2 cellular contexts compared by ENCODE assay signal in genomic region chr14:25136811-25137210, GRCh38.
TF ChIP-seq lines count a peak whose summit lies in the region.

No MANE protein-coding gene starts in this region.

TF ChIP-seq in GM23338, 12 proteins besides CTCF, POLR2A, EP300 and RAD21 (continued from another document):
- TF ChIP-seq ZNF462 (CRISPR knock-in tag; IDR thresholded peaks at IDR 0.05): no peak
- no peak for TF ChIP-seq POLR2AphosphoS5 (IDR thresholded peaks at IDR 0.05; ENCODE audit: low read depth)
- TF ChIP-seq ZNF331 (CRISPR knock-in tag; IDR thresholded peaks at IDR 0.05; ENCODE audit: low read depth): no peak
- no peak for TF ChIP-seq ETS1 (IDR thresholded peaks at IDR 0.05)
- no peak for TF ChIP-seq STAT1 (IDR thresholded peaks at IDR 0.05; ENCODE audit: unreplicated experiment)
- TF ChIP-seq REST (IDR thresholded peaks at IDR 0.05; ENCODE audit: unreplicated experiment): no peak
- no peak for TF ChIP-seq JUNB (IDR thresholded peaks at IDR 0.05; ENCODE audit: unreplicated experiment)
- no peak for TF ChIP-seq NANOG (IDR thresholded peaks at IDR 0.05; ENCODE audit: borderline replicate concordance)
- no peak for TF ChIP-seq CREB1 (CRISPR knock-in tag; IDR thresholded peaks at IDR 0.05; ENCODE audit: low read depth)
- no peak for TF ChIP-seq EZH2 (IDR thresholded peaks at IDR 0.05; ENCODE audit: low read depth, unreplicated experiment)
- TF ChIP-seq ZNF114 (CRISPR knock-in tag; IDR thresholded peaks at IDR 0.05): no peak

TF ChIP-seq in WTC11, 78 proteins besides CTCF, POLR2A, EP300 and RAD21 (continued from another document):
- no peak for TF ChIP-seq ATF2 (CRISPR knock-in tag; IDR thresholded peaks at IDR 0.05; ENCODE audit: borderline replicate concordance, low read depth)
- no peak for TF ChIP-seq MAX (CRISPR knock-in tag; IDR thresholded peaks at IDR 0.05)
- TF ChIP-seq HMGA2 (CRISPR knock-in tag; IDR thresholded peaks at IDR 0.05): no peak
- TF ChIP-seq EMX1 (CRISPR knock-in tag; IDR thresholded peaks at IDR 0.05): no peak
- no peak for TF ChIP-seq ZNF425 (CRISPR knock-in tag; conservative IDR thresholded peaks at IDR 0.05)
- no peak for TF ChIP-seq AR (CRISPR knock-in tag; IDR thresholded peaks at IDR 0.05)
- TF ChIP-seq GTF2I (CRISPR knock-in tag; conservative IDR thresholded peaks at IDR 0.05): no peak
- TF ChIP-seq CBFB (CRISPR knock-in tag; IDR thresholded peaks at IDR 0.05; ENCODE audit: low read depth): no peak
- TF ChIP-seq CREB1 (CRISPR knock-in tag; IDR thresholded peaks at IDR 0.05): no peak
- no peak for TF ChIP-seq USF2 (CRISPR knock-in tag; IDR thresholded peaks at IDR 0.05)
- no peak for TF ChIP-seq TCF7 (CRISPR knock-in tag; IDR thresholded peaks at IDR 0.05; ENCODE audit: low read depth)
- TF ChIP-seq GABPB1 (CRISPR knock-in tag; IDR thresholded peaks at IDR 0.05): no peak
- TF ChIP-seq CDX4 (CRISPR knock-in tag; IDR thresholded peaks at IDR 0.05; ENCODE audit: borderline replicate concordance): no peak
- TF ChIP-seq ZBTB21 (CRISPR knock-in tag; IDR thresholded peaks at IDR 0.05; ENCODE audit: borderline replicate concordance): no peak
- no peak for TF ChIP-seq SMAD3 (CRISPR knock-in tag; IDR thresholded peaks at IDR 0.05; ENCODE audit: borderline replicate concordance)
